Comparison of ENCODE assay signal across 9 cellular contexts in genomic region chr20:47272893-47273590, GRCh38.
DNase-seq lines count a peak whose midpoint lies in the region; ATAC-seq and TF ChIP-seq lines count a peak whose summit lies in the region.
"Had no signal": no experiment of that assay in that cellular context is flagged by ENCODE, and none has a peak within 500 bp of the region (broad histone marks: within the 10 kb centered on the region; RNA-seq: fewer than 3 reads in every experiment).

No MANE protein-coding gene starts in this region.

- peaks cover 5% of the 10 kb centered on the region for H3F3A ChIP-seq in DOHH2 (ENCODE audit: control insufficient read depth, insufficient read depth)
- peaks cover 6% of the 10 kb centered on the region for H3F3A ChIP-seq in PC-3 (ENCODE audit: low read length, unreplicated experiment)

- H3K9me3 ChIP-seq in DOHH2 (ENCODE audit: control insufficient read depth, insufficient read depth, low read length) (no peaks in the 10 kb centered on the region), PC-3 (ENCODE audit: low read length) (no peaks in the 10 kb centered on the region)

- H3K4me1 Mint-ChIP-seq in IgD-negative memory B cell = peaks cover 16 to 22% (median 19%) of the 10 kb centered on the region in 3 donors
- H3K4me1 Mint-ChIP-seq in activated naive CD4-positive, alpha-beta T cell treated with anti-CD3 and anti-CD28 coated beads, Interleukin-2, amount 50 U/mL, for 24 hours = peaks cover 29% of the 10 kb centered on the region

- H3K4me3 ChIP-seq in DOHH2 (ENCODE audit: low read length) (no peak overlapping the region), PC-3 (ENCODE audit: low read length) (no peak overlapping the region)

- DNase-seq in PC-3 (peak; percentile 92), left cardiac atrium (no peak), retina (peak; percentile 47)

- POLR2A ChIA-PET in PC-3 (lab: Charles Lee; ENCODE audit: unreplicated experiment) = interaction anchor here (0.7 kb wide), 1 partner anchor 85 kb away, joined by 3 read pairs; no protein-coding TSS in a partner anchor

- CTCF ChIA-PET in PC-3 (lab: Charles Lee) = interaction anchor here (1.0 to 6.1 kb wide), 5 partner anchors 31 to 110 kb away, joined by 3 to 123 read pairs (median 4); no protein-coding TSS in a partner anchor

- H3K27ac Mint-ChIP-seq in IgD-negative memory B cell = peak overlapping the region in 2 of 3 donors; percentile 14 to 83
- H3K27ac Mint-ChIP-seq in activated naive CD4-positive, alpha-beta T cell treated with anti-CD3 and anti-CD28 coated beads, Interleukin-2, amount 50 U/mL, for 24 hours = peak overlapping the region; percentile 94
- H3K27ac Mint-ChIP-seq: dendritic cell treated with granulocyte-macrophage colony-stimulating factor and Interleukin-4, amounts not matched to agents 40 ng/mL and 50 ng/mL, for 4 days had no signal

- BruUV-seq in PC-3 (replicated peaks; lab: Mats Ljungman, UMichigan) = no TSS peak

- no peak overlapping the region for H3K27ac ChIP-seq in DOHH2 (ENCODE audit: low read depth, low read length)
- H3K27ac ChIP-seq in PC-3 (ENCODE audit: low read length) = no peak overlapping the region

- H3K27me3 ChIP-seq in DOHH2 (ENCODE audit: control insufficient read depth, low read length) (no peaks in the 10 kb centered on the region), PC-3 (ENCODE audit: low read length) (no peaks in the 10 kb centered on the region)

- peaks cover 55% of the 10 kb centered on the region for H3K79me2 ChIP-seq in DOHH2 (ENCODE audit: control insufficient read depth, low read length)
- H3K79me2 ChIP-seq in PC-3 (ENCODE audit: low read length) = 0 out of 2 replicates have a peak, but pooled peaks cover 6% of the 10 kb centered on the region

- H3K9ac ChIP-seq in PC-3 (ENCODE audit: low read length) = no peak overlapping the region

- TF ChIP-seq CTCF in DOHH2 (IDR thresholded peaks at IDR 0.05; ENCODE audit: low read depth, low read length, poor library complexity, severe bottlenecking) (peak; percentile 84), PC-3 (conservative IDR thresholded peaks at IDR 0.05; ENCODE audit: low read depth, low read length) (peak; percentile 97)

- H3K9me2 ChIP-seq in DOHH2 (replicated peaks; ENCODE audit: control insufficient read depth, low read length) (no peaks in the 10 kb centered on the region), PC-3 (replicated peaks; ENCODE audit: low read length) (no peaks in the 10 kb centered on the region)

- no peak overlapping the region for H2AFZ ChIP-seq in PC-3 (ENCODE audit: low read length)

- intact Hi-C loops in PC-3 (cut with micrococcal nuclease) = loop anchor here (1.0 kb wide), 1 partner anchor 77 kb away; no protein-coding TSS in a partner anchor
- intact Hi-C loops in left cardiac atrium (cut with DNase I) = loop anchor here (1.0 to 10.0 kb wide), 7 partner anchors 89 to 516 kb away; no protein-coding TSS in a partner anchor

- H3K36me3 ChIP-seq in DOHH2 (ENCODE audit: control insufficient read depth, low read length) (peaks cover 74% of the 10 kb centered on the region), PC-3 (ENCODE audit: low read depth, low read length) (peaks cover 16% of the 10 kb centered on the region; the same call in 1 of the 2 replicates)

- peaks cover 7% of the 10 kb centered on the region for H3K4me1 ChIP-seq in DOHH2 (ENCODE audit: control insufficient read depth, low read length)
- H3K4me1 ChIP-seq in PC-3 (ENCODE audit: insufficient read depth, low read length) = peaks cover 30% of the 10 kb centered on the region

- H3K36me3 Mint-ChIP-seq in IgD-negative memory B cell = peaks cover 5% of the 10 kb centered on the region
- peaks cover 6% of the 10 kb centered on the region for H3K36me3 Mint-ChIP-seq in activated naive CD4-positive, alpha-beta T cell treated with anti-CD3 and anti-CD28 coated beads, Interleukin-2, amount 50 U/mL, for 24 hours

- H3K27me3 Mint-ChIP-seq in IgD-negative memory B cell = no peaks in the 10 kb centered on the region
- H3K27me3 Mint-ChIP-seq in activated naive CD4-positive, alpha-beta T cell treated with anti-CD3 and anti-CD28 coated beads, Interleukin-2, amount 50 U/mL, for 24 hours = no peaks in the 10 kb centered on the region
- H3K27me3 Mint-ChIP-seq: dendritic cell treated with granulocyte-macrophage colony-stimulating factor and Interleukin-4, amounts not matched to agents 40 ng/mL and 50 ng/mL, for 4 days had no signal

- peak; percentile 12 for ATAC-seq in PC-3
- peak; percentile 51 to 76 for ATAC-seq in left cardiac atrium
- no peak for ATAC-seq in GM19397 (IDR thresholded peaks at IDR 0.05; ENCODE audit: unreplicated experiment)
- ATAC-seq in GM18498 (IDR thresholded peaks at IDR 0.05; ENCODE audit: unreplicated experiment) = no peak

- H4K20me1 ChIP-seq in DOHH2 (ENCODE audit: control insufficient read depth, insufficient read depth, low read depth, low read length) = no peaks in the 10 kb centered on the region
- H4K20me1 ChIP-seq in PC-3 (ENCODE audit: low read length) = no peaks in the 10 kb centered on the region

- no peak overlapping the region for H3K4me3 Mint-ChIP-seq in IgD-negative memory B cell
- H3K4me3 Mint-ChIP-seq in activated naive CD4-positive, alpha-beta T cell treated with anti-CD3 and anti-CD28 coated beads, Interleukin-2, amount 50 U/mL, for 24 hours = peak overlapping the region; percentile 71
- H3K4me3 Mint-ChIP-seq: dendritic cell treated with granulocyte-macrophage colony-stimulating factor and Interleukin-4, amounts not matched to agents 40 ng/mL and 50 ng/mL, for 4 days had no signal

- no peaks in the 10 kb centered on the region for H3K9me3 Mint-ChIP-seq in IgD-negative memory B cell
- no peaks in the 10 kb centered on the region for H3K9me3 Mint-ChIP-seq in activated naive CD4-positive, alpha-beta T cell treated with anti-CD3 and anti-CD28 coated beads, Interleukin-2, amount 50 U/mL, for 24 hours
- H3K9me3 Mint-ChIP-seq: dendritic cell treated with granulocyte-macrophage colony-stimulating factor and Interleukin-4, amounts not matched to agents 40 ng/mL and 50 ng/mL, for 4 days had no signal

- H3K4me2 ChIP-seq in DOHH2 (ENCODE audit: low read length) (no peak overlapping the region), PC-3 (ENCODE audit: low read length) (no peak overlapping the region)

Comparison
In these comparisons a context has a peak if more than half of its experiments do, and no peak if none do; other contexts are left out.
1. ATAC-seq: peak in PC-3 (single experiment) and left cardiac atrium (2 of 2); none in GM19397 (single experiment) and GM18498 (single experiment).